8 cellular contexts compared by ENCODE assay signal in genomic region chr9:93064392-93065124, GRCh38. TPM values are rescaled to one million over a fixed set of nuclear protein-coding genes. Genes with fewer than 3 reads are reported as not detected.
DNase-seq lines count a peak whose midpoint lies in the region; ATAC-seq and TF ChIP-seq lines count a peak whose summit lies in the region.

No MANE protein-coding gene starts in this region.

- H3K4me3 ChIP-seq in transverse colon: no peak overlapping the region

- H3K27me3 Mint-ChIP-seq in naive B cell: no peaks in the 10 kb centered on the region

- H3K4me3 Mint-ChIP-seq in naive B cell: peak overlapping the region; percentile 73 to 94 (median 90)

- H3K27ac ChIP-seq in transverse colon: peak overlapping the region; percentile 23 to 71 (median 56)

- H3K9me3 ChIP-seq in transverse colon: no peaks in the 10 kb centered on the region

- H3K36me3 ChIP-seq in transverse colon: no peaks in the 10 kb centered on the region

- 83% methylated on average over 10 of the region's 12 CpGs; no CpG with 5 or more reads in 1 of the 2 donors for WGBS in transverse colon (ENCODE audit: low coverage in 1 of 2), 2 donors

- ATAC-seq in HG03066 (IDR thresholded peaks at IDR 0.05; ENCODE audit: low read depth, unreplicated experiment) (peak; percentile 86), naive B cell (ENCODE audit: low read depth in 2 of 2) (peak; percentile 88 to 89)

- no peaks in the 10 kb centered on the region for H3K27me3 ChIP-seq in transverse colon

- TF ChIP-seq POLR2A in GM19099 (IDR thresholded peaks at IDR 0.05; ENCODE audit: extremely low read depth, insufficient read length, low read depth) (peak; percentile 55), transverse colon (IDR thresholded peaks at IDR 0.05) (peak; percentile 40)

- TF ChIP-seq CTCF in transverse colon (IDR thresholded peaks at IDR 0.05): no peak

- H3K36me3 Mint-ChIP-seq in naive B cell: no peaks in the 10 kb centered on the region

- H3K9me3 Mint-ChIP-seq in naive B cell: no peaks in the 10 kb centered on the region

- intact Hi-C loops in transverse colon (cut with DNase I; ENCODE audit: low total_unique reads): no loop called here

- H3K4me1 Mint-ChIP-seq in naive B cell: peaks cover 56 to 73% (median 67%) of the 10 kb centered on the region in 3 donors

- DNase-seq in OCI-M1 (lab: John Stamatoyannopoulos, UW) (peak; percentile 83), activated T-helper 1 cell treated with Interleukin-2 at 50 U/mL for 16 hours (ENCODE audit: low read depth) (peak; percentile 82), naive B cell (peak; percentile 81), transverse colon (peak; percentile 77), NCI-H1694 (lab: John Stamatoyannopoulos, UW) (no peak), hippocampal formation (lab: John Stamatoyannopoulos, UW) (no peak)

- peak overlapping the region; percentile 97 to 100 (median 98) for H3K27ac Mint-ChIP-seq in naive B cell

- peaks cover 0 to 35% (median 12%) of the 10 kb centered on the region in 4 donors for H3K4me1 ChIP-seq in transverse colon

- no peak for TF ChIP-seq EP300 in transverse colon (IDR thresholded peaks at IDR 0.05; ENCODE audit: low read depth)

- in situ Hi-C loops in transverse colon (cut with MboI; ENCODE audit: low pct_ligation_motif_present in 1 of 4, low pct_unique_long_range_greater_than_20kb in 1 of 4, low sequenced_read_pairs in 3 of 4): no loop called here

RNA-seq across cellular contexts. Expression of gene SUSD3, which starts 6.1 kb away (rescaled TPM):
- 10 to 100 TPM; 35.3 to 70.1 (median 52.5) TPM for polyA plus RNA-seq in naive B cell (ENCODE audit: low read depth in 6 of 6)
- total RNA-seq in transverse colon: 1 to 10 TPM in 2 of 4 donors, not detected in 2; 1.9 to 2.7 TPM

RNA-seq across cellular contexts. Expression of gene CARD19, which starts 31.5 kb away (rescaled TPM):
- 10 to 100 TPM; 18.4 to 37.3 (median 27.4) TPM for polyA plus RNA-seq in naive B cell (ENCODE audit: low read depth in 6 of 6)
- 100 to 1,000 TPM in 2 of 4 donors, 10 to 100 TPM in 2; 16.3 to 105 (median 88.2) TPM for total RNA-seq in transverse colon

Comparison
In these comparisons a context has a peak if more than half of its experiments do, and no peak if none do; other contexts are left out.
1. DNase-seq: peak in OCI-M1 (single experiment), activated T-helper 1 cell treated with Interleukin-2 at 50 U/mL for 16 hours (single experiment), naive B cell (single experiment) and transverse colon (single experiment); none in NCI-H1694 (single experiment) and hippocampal formation (0 of 2).